2 cellular contexts compared by ENCODE assay signal in the genomic region with DNA sequence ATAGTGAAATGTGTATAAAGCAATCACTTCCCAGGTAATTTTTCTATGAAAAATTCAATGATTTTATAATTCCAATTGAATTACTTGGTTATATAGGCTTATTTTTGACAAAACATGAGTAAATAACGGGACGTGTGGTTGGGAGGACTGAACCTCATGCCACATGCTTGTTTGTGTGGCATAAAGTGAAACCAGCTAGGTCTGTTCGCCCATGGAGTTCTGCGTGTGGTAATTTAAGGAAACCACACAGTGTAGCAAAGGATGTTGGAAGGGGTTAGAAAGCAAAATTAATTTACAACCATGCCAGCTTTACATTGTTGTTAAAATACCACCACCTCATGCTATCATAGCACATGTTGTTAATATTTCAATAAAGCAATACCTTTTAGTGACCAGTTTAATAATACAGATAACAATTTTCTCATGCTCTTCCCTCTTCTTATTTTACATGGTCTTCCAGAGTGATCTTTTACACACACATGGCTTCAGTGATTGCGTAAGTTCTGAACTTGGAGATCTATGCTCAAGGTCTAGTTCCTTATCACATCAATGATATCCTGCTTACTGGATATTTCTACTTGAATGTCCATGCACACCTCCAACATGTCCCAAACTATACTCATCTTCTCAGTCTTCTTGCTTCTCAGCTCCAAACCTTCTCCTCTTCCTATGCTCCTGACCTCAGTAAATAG.
A peak's percentile ranks its signal among the peaks of the same experiment; 100 is the strongest.
TF ChIP-seq lines count a peak whose summit lies in the region.

No MANE protein-coding gene starts in this region.

TF ChIP-seq in IMR-90, 13 proteins besides CTCF, POLR2A, EP300 and RAD21:
- TF ChIP-seq RFX5 (IDR thresholded peaks at IDR 0.05; ENCODE audit: low read depth, low read length), result no peak
- TF ChIP-seq CEBPB (IDR thresholded peaks at IDR 0.05; ENCODE audit: low read depth, low read length), result peak; percentile 60
- TF ChIP-seq, protein P1, sequence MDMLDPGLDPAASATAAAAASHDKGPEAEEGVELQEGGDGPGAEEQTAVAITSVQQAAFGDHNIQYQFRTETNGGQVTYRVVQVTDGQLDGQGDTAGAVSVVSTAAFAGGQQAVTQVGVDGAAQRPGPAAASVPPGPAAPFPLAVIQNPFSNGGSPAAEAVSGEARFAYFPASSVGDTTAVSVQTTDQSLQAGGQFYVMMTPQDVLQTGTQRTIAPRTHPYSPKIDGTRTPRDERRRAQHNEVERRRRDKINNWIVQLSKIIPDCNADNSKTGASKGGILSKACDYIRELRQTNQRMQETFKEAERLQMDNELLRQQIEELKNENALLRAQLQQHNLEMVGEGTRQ (IDR thresholded peaks at IDR 0.05; ENCODE audit: low read depth, low read length), result no peak
TF ChIP-seq in IMR-90: peak in this region for 1.

TF ChIP-seq in H1, 55 proteins besides CTCF, POLR2A, EP300 and RAD21:
- TF ChIP-seq GABPA (IDR thresholded peaks at IDR 0.05; ENCODE audit: borderline replicate concordance, insufficient read depth, low read length) (no peak), CEBPB (IDR thresholded peaks at IDR 0.05; ENCODE audit: low read depth, low read length) (peak; percentile 43; the same call in 1 of the 2 replicates)
